Comparison of ENCODE assay signal across 1 cellular context in the genomic region with DNA sequence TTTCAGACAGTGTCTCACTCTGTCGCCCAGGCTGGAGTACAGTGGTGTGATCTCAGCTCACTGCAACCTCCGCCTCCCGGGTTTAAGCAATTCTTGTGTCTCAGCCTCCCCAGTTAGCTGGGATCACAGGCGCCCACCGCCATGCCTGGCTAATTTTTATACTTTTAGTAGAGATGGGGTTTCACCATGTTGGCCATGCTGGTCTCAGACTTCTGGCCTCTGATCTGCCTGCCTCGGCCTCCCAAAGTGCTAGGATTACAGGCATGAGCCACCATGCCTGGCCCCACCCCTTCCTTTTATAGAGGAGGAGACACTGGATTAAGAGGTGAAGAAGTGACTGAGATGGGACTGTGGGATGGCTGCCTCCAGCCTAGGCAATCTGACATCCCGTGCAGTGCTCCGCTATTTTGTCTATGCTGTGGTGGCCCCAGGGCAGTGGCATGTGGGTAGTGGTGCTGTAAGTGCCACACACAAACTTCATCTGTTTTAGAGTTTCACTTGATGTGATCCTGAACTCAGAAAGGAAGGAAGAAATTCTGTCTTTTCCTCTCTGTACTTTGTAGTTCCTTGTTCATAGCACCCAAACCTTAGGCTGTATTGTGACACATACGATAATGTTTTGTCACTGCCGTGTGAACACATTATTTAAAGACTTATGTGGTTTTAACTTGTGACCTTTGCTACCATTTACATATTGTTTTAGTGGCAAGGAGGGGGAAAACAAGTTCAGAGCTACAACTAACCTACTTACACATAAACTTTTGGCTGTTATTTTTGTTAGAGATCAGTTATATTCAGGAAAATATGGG.
TF ChIP-seq lines count a peak whose summit lies in the region.

No MANE protein-coding gene starts in this region.

TF ChIP-seq in IMR-90, 13 proteins besides CTCF, POLR2A, EP300 and RAD21 (continued from another document):
- TF ChIP-seq MAZ (IDR thresholded peaks at IDR 0.05; ENCODE audit: borderline replicate concordance, low read depth, low read length) (no peak), RFX5 (IDR thresholded peaks at IDR 0.05; ENCODE audit: low read depth, low read length) (no peak), CEBPB (IDR thresholded peaks at IDR 0.05; ENCODE audit: low read depth, low read length) (no peak), MAFK (IDR thresholded peaks at IDR 0.05; ENCODE audit: low read depth, low read length) (no peak), NFE2L2 (IDR thresholded peaks at IDR 0.05; ENCODE audit: low read depth, low read length) (no peak), FOS (IDR thresholded peaks at IDR 0.05; ENCODE audit: low read depth, low read length) (no peak), SMC3 (IDR thresholded peaks at IDR 0.05; ENCODE audit: low read depth, low read length) (no peak)
- TF ChIP-seq, protein P1, sequence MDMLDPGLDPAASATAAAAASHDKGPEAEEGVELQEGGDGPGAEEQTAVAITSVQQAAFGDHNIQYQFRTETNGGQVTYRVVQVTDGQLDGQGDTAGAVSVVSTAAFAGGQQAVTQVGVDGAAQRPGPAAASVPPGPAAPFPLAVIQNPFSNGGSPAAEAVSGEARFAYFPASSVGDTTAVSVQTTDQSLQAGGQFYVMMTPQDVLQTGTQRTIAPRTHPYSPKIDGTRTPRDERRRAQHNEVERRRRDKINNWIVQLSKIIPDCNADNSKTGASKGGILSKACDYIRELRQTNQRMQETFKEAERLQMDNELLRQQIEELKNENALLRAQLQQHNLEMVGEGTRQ (IDR thresholded peaks at IDR 0.05; ENCODE audit: low read depth, low read length) = no peak
TF ChIP-seq in IMR-90: peak in this region for 0.
